ENCODE assay signal across 15 cellular contexts in the genomic region with DNA sequence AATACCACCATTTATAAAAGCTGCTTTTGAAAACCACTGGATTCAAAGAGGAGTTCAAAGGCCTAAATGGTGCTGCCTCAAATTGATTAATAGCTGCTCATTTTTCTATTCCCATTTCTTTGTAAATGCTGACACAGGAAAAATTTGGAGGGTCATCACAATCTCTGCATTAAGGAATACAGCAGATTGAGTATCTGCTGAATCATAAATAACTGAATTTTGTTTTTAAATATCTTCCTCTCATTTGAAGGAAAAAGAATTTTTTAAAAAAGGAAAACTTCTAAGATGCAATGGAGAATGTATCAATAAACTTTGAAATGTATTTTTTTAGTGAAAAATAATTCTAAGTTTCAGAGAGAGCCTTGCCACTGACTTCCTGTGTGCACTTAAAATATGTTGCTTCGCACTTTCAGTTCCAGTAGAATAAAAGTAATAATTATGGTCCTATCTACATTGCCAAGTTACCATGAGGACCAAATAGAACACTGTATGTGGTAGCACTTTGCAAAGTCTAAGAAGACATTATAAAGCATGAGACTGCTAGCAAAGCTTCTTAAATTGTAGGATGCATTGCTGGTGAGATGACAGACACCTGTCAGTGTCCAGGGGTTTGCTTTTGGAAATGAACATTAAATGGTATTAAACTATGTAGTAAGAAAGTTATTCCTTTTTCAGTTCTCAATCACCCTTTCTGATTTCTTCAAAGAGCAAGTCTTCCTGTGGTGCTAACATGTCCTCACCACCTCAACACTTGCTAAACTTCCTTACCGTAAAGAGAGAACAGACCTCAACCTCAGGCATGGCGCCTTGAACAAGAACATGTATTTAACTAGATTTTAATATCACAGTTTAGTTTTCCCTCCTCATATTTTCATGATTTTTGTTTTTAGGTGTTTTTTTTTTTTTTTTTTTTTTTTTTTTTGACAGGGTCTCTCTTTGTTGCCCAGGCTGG.
A peak's percentile ranks its signal among the peaks of the same experiment; 100 is the strongest.
DNase-seq lines count a peak whose midpoint lies in the region; ATAC-seq and TF ChIP-seq lines count a peak whose summit lies in the region.
"Had no signal": no experiment of that assay in that cellular context is flagged by ENCODE, and none has a peak within 500 bp of the region (broad histone marks: within the 10 kb centered on the region; RNA-seq: fewer than 3 reads in every experiment).

No MANE protein-coding gene starts in this region.

- H3K4me2 ChIP-seq in osteoblast (ENCODE audit: insufficient read depth, low read length) = peak overlapping the region; percentile 63
- H3K4me2 ChIP-seq: GM23338, SK-N-SH had no signal

- H4K20me1 ChIP-seq in osteoblast (ENCODE audit: insufficient read depth, low read length) = no peaks in the 10 kb centered on the region

- H3K9me3 Mint-ChIP-seq in CD8-positive, alpha-beta T cell = no peaks in the 10 kb centered on the region
- H3K9me3 Mint-ChIP-seq in activated B cell treated with CpG ODN at 0.5 μM for 24 hours = no peaks in the 10 kb centered on the region

- peak overlapping the region; percentile 18 for H3K4me3 Mint-ChIP-seq in CD8-positive, alpha-beta T cell
- H3K4me3 Mint-ChIP-seq in activated B cell treated with CpG ODN at 0.5 μM for 24 hours = no peak overlapping the region
- H3K4me3 Mint-ChIP-seq: GM23338 had no signal

- POLR2A ChIA-PET in CD8-positive, alpha-beta T cell (lab: Charles Lee) = interaction anchor here (0.6 kb wide), 2 partner anchors 8 to 407 kb away, joined by 3 read pairs; no protein-coding TSS in a partner anchor
- POLR2A ChIA-PET in HEK293 (lab: Yijun Ruan, JAX) = no interaction called here
- POLR2A ChIA-PET in activated B cell treated with CpG ODN at 0.5 μM for 24 hours (lab: Charles Lee) = no interaction called here

- no peaks in the 10 kb centered on the region for H3K27me3 Mint-ChIP-seq in CD8-positive, alpha-beta T cell (ENCODE audit: low read depth)
- no peaks in the 10 kb centered on the region for H3K27me3 Mint-ChIP-seq in activated B cell treated with CpG ODN at 0.5 μM for 24 hours

- ATAC-seq in CD8-positive, alpha-beta T cell = no peak
- ATAC-seq in activated B cell treated with CpG ODN at 0.5 μM for 24 hours (ENCODE audit: low read depth) (no peak), HG02798 (IDR thresholded peaks at IDR 0.05; ENCODE audit: poor library complexity, unreplicated experiment) (no peak)
- ATAC-seq: GM23338, Panc1 had no signal

- CTCF ChIA-PET in CD8-positive, alpha-beta T cell (lab: Charles Lee) = no interaction called here
- CTCF ChIA-PET in HEK293 (lab: Yijun Ruan, JAX) (no interaction called here), activated B cell treated with CpG ODN at 0.5 μM for 24 hours (lab: Charles Lee) (no interaction called here)

- no peaks in the 10 kb centered on the region for H3K9me3 ChIP-seq in CD8-positive, alpha-beta T cell (ENCODE audit: low read length)
- H3K9me3 ChIP-seq in HEK293 (ENCODE audit: control insufficient read depth, insufficient read depth, low read depth, low read length) = no peaks in the 10 kb centered on the region
- no peaks in the 10 kb centered on the region for H3K9me3 ChIP-seq in osteoblast (ENCODE audit: low read depth, low read length)
- H3K9me3 ChIP-seq in SJCRH30 (replicated peaks) = peaks cover 6% of the 10 kb centered on the region
- H3K9me3 ChIP-seq: SK-N-SH had no signal

- no peak overlapping the region for H3K27ac ChIP-seq in CD8-positive, alpha-beta T cell (ENCODE audit: low read depth, low read length)
- no peak overlapping the region for H3K27ac ChIP-seq in HEK293 (ENCODE audit: extremely low read depth, low read depth, low read length)
- H3K27ac ChIP-seq in osteoblast (ENCODE audit: low read depth, low read length) = peak overlapping the region; percentile 84
- H3K27ac ChIP-seq in SJCRH30 = no peak overlapping the region

- no peaks in the 10 kb centered on the region for H3K36me3 ChIP-seq in CD8-positive, alpha-beta T cell (ENCODE audit: insufficient read depth, low read length)
- no peaks in the 10 kb centered on the region for H3K36me3 ChIP-seq in HEK293 (ENCODE audit: control insufficient read depth in 2 of 2, insufficient read depth in 1 of 2, low read length in 2 of 2)
- no peaks in the 10 kb centered on the region for H3K36me3 ChIP-seq in osteoblast (ENCODE audit: insufficient read depth, low read length)
- no peaks in the 10 kb centered on the region for H3K36me3 ChIP-seq in SJCRH30

- no peaks in the 10 kb centered on the region for H3K79me2 ChIP-seq in osteoblast (ENCODE audit: insufficient read depth, low read length)

- peaks cover 31% of the 10 kb centered on the region for H3K4me1 Mint-ChIP-seq in CD8-positive, alpha-beta T cell (ENCODE audit: low read depth)
- peaks cover 29% of the 10 kb centered on the region for H3K4me1 Mint-ChIP-seq in activated B cell treated with CpG ODN at 0.5 μM for 24 hours
- H3K4me1 Mint-ChIP-seq: GM23338 had no signal

- DNase-seq in CD8-positive, alpha-beta T cell = no peak
- DNase-seq in activated B cell treated with CpG ODN at 0.5 μM for 24 hours = no peak
- no peak for DNase-seq in osteoblast (ENCODE audit: insufficient read length, low spot score, missing footprints)
- DNase-seq in SJCRH30 = no peak
- DNase-seq in SKM-1 treated with dmso at 0.1 percent for 144 hours (lab: John Stamatoyannopoulos, UW; ENCODE audit: unreplicated experiment) = no peak
- DNase-seq: DMS79 treated with DMSO at 0.1 percent for 48 hours, Kasumi-1, NCI-H1930, NCI-H2171 treated with DMSO at 0.1 percent for 48 hours, NCI-H82, SK-N-SH had no signal

- H3K36me3 Mint-ChIP-seq in CD8-positive, alpha-beta T cell = no peaks in the 10 kb centered on the region
- no peaks in the 10 kb centered on the region for H3K36me3 Mint-ChIP-seq in activated B cell treated with CpG ODN at 0.5 μM for 24 hours (ENCODE audit: low read depth)

- no peak overlapping the region for H3K27ac Mint-ChIP-seq in CD8-positive, alpha-beta T cell
- H3K27ac Mint-ChIP-seq in activated B cell treated with CpG ODN at 0.5 μM for 24 hours = peak overlapping the region; percentile 7
- H3K27ac Mint-ChIP-seq: GM23338 had no signal

- H3K4me3 ChIP-seq in CD8-positive, alpha-beta T cell (ENCODE audit: low read depth, low read length) = no peak overlapping the region
- H3K4me3 ChIP-seq in HEK293 (ENCODE audit: low read depth, low read length) = no peak overlapping the region
- H3K4me3 ChIP-seq in osteoblast (ENCODE audit: insufficient read depth, low read length) = no peak overlapping the region
- H3K4me3 ChIP-seq in SJCRH30 = no peak overlapping the region
- H3K4me3 ChIP-seq: GM23338 had no signal

- no peak for TF ChIP-seq CTCF in CD8-positive, alpha-beta T cell (IDR thresholded peaks at IDR 0.05)
- no peak for TF ChIP-seq CTCF in HEK293 (tag by site-specific recombination; IDR thresholded peaks at IDR 0.05)
- TF ChIP-seq CTCF in activated B cell treated with CpG ODN at 0.5 μM for 24 hours (IDR thresholded peaks at IDR 0.05) = no peak
- TF ChIP-seq CTCF in osteoblast (IDR thresholded peaks at IDR 0.05; ENCODE audit: extremely low read depth, low read depth, low read length) = no peak

- H3K27me3 ChIP-seq in CD8-positive, alpha-beta T cell (ENCODE audit: insufficient read depth, low read length) = no peaks in the 10 kb centered on the region
- H3K27me3 ChIP-seq in osteoblast (ENCODE audit: insufficient read depth, low read length) = no peaks in the 10 kb centered on the region
- no peaks in the 10 kb centered on the region for H3K27me3 ChIP-seq in SJCRH30

- intact Hi-C loops in CD8-positive, alpha-beta T cell (cut with DNase I, micrococcal nuclease) = no loop called here
- intact Hi-C loops in activated B cell treated with CpG ODN at 0.5 μM for 24 hours (cut with micrococcal nuclease) = no loop called here

- no peaks in the 10 kb centered on the region for H3K4me1 ChIP-seq in CD8-positive, alpha-beta T cell (ENCODE audit: insufficient read depth, low read length)
- H3K4me1 ChIP-seq in HEK293 (ENCODE audit: control insufficient read depth, insufficient read depth, low read length) = peaks cover 4% of the 10 kb centered on the region; the same call in 1 of the 2 replicates
- peaks cover 15% of the 10 kb centered on the region for H3K4me1 ChIP-seq in osteoblast (ENCODE audit: insufficient read depth, low read length)
- peaks cover 5% of the 10 kb centered on the region for H3K4me1 ChIP-seq in SJCRH30

- no peak overlapping the region for H2AFZ ChIP-seq in osteoblast (ENCODE audit: low read length)
- H2AFZ ChIP-seq: GM23338 had no signal

TF ChIP-seq in HEK293, 187 proteins besides CTCF, POLR2A, EP300 and RAD21:
- TF ChIP-seq ZNF132 (tag by site-specific recombination; IDR thresholded peaks at IDR 0.05; ENCODE audit: borderline replicate concordance) (no peak), SCRT2 (tag by site-specific recombination; IDR thresholded peaks at IDR 0.05) (no peak)
- TF ChIP-seq, protein P1, sequence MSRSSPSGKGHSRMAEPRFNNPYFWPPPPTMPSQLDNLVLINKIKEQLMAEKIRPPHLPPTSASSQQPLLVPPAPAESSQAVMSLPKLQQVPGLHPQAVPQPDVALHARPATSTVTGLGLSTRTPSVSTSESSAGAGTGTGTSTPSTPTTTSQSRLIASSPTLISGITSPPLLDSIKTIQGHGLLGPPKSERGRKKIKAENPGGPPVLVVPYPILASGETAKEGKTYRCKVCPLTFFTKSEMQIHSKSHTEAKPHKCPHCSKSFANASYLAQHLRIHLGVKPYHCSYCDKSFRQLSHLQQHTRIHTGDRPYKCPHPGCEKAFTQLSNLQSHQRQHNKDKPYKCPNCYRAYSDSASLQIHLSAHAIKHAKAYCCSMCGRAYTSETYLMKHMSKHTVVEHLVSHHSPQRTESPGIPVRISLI (tag by site-specific recombination; IDR thresholded peaks at IDR 0.05) = 0 out of 2 replicates have a peak, but pooled peaks have one; percentile 22
